In genomic region chr1:30617161-30617560, GRCh38 we compare ENCODE assay signal across 16 cellular contexts.
DNase-seq lines count a peak whose midpoint lies in the region; ATAC-seq lines count a peak whose summit lies in the region.
"Had no signal": no experiment of that assay in that cellular context is flagged by ENCODE, and none has a peak within 500 bp of the region (broad histone marks: within the 10 kb centered on the region; RNA-seq: fewer than 3 reads in every experiment).

No MANE protein-coding gene starts in this region.

- no peak overlapping the region for H2BK15ac ChIP-seq in mesendoderm (replicated peaks; ENCODE audit: low read depth)

- no peaks in the 10 kb centered on the region for H3K27me3 ChIP-seq in mesendoderm (ENCODE audit: insufficient read depth, low read length, poor library complexity)
- H3K27me3 ChIP-seq: BLaER1, SJSA1 had no signal

- H3K18ac ChIP-seq in mesendoderm (ENCODE audit: low read length) = no peak overlapping the region

- H3K27ac ChIP-seq in mesendoderm (ENCODE audit: low read depth, low read length) = no peak overlapping the region
- H3K27ac ChIP-seq: BLaER1, KMS-11, SJSA1 had no signal

- H3K79me2 ChIP-seq in mesendoderm (ENCODE audit: control insufficient read depth, insufficient read depth, low read length) = no peaks in the 10 kb centered on the region

- H3K4me2 ChIP-seq in mesendoderm (ENCODE audit: low read length) = no peak overlapping the region
- H3K4me2 ChIP-seq: BLaER1, KMS-11 had no signal

- H3K56ac ChIP-seq in mesendoderm (ENCODE audit: low read length) = no peak overlapping the region

- no peak overlapping the region for H2BK120ac ChIP-seq in mesendoderm (ENCODE audit: low read depth, low read length)

- no peak overlapping the region for H3K4me3 ChIP-seq in mesendoderm (ENCODE audit: low read length)
- H3K4me3 ChIP-seq: BLaER1, SJSA1 had no signal

- H4K5ac ChIP-seq in mesendoderm (ENCODE audit: low read length) = no peak overlapping the region

- WGBS in mesendoderm (ENCODE audit: extremely low coverage, insufficient coverage, low lambda C conversion rate) = no CpG with 5 or more reads among the region's 9 CpGs

- H3K79me1 ChIP-seq in mesendoderm (ENCODE audit: low read length) = no peaks in the 10 kb centered on the region

- ATAC-seq in GM21367 (IDR thresholded peaks at IDR 0.05; ENCODE audit: unreplicated experiment) = no peak
- ATAC-seq: PC-3 had no signal

- H2BK5ac ChIP-seq in mesendoderm (ENCODE audit: low read length) = no peak overlapping the region

- DNase-seq in EL (peak; percentile 14), NCI-H226 (peak; percentile 20), ecto neural progenitor cell (ENCODE audit: low spot score) (peak; percentile 31), mesendoderm (peak; percentile 34), HuH-7 (ENCODE audit: low spot score) (no peak)
- no peak for DNase-seq in stimulated activated naive CD4-positive, alpha-beta T cell (lab: John Stamatoyannopoulos, UW)
- DNase-seq: Calu3; CD4-positive, alpha-beta memory T cell; NCI-H1417 treated with DMSO at 0.1 percent for 48 hours; NCI-H1930; NCI-H526; PC-3 had no signal

- H3K4me1 ChIP-seq in mesendoderm (ENCODE audit: control insufficient read depth, low read depth, low read length) = peaks cover 3% of the 10 kb centered on the region
- H3K4me1 ChIP-seq: BLaER1, SJSA1 had no signal

- no peak overlapping the region for H2AK5ac ChIP-seq in mesendoderm (ENCODE audit: low read length)

- no peak overlapping the region for H3K23ac ChIP-seq in mesendoderm (ENCODE audit: low read length)

- no peak overlapping the region for H4K8ac ChIP-seq in mesendoderm (ENCODE audit: low read depth, low read length)

- no peaks in the 10 kb centered on the region for H3K36me3 ChIP-seq in mesendoderm (ENCODE audit: control insufficient read depth, insufficient read depth, low read length)
- H3K36me3 ChIP-seq: BLaER1, SJSA1 had no signal

- no peak overlapping the region for H3K4ac ChIP-seq in mesendoderm (ENCODE audit: low read depth, low read length)

- no peak overlapping the region for H3K9ac ChIP-seq in mesendoderm (ENCODE audit: low read length)
- H3K9ac ChIP-seq: BLaER1, KMS-11 had no signal

Comparison
In these comparisons a context has a peak if more than half of its experiments do, and no peak if none do; other contexts are left out.
1. DNase-seq: peak in EL (single experiment), NCI-H226 (single experiment), ecto neural progenitor cell (single experiment) and mesendoderm (single experiment); none in stimulated activated naive CD4-positive, alpha-beta T cell (0 of 6) and HuH-7 (single experiment).